ENCODE assay signal across 8 cellular contexts in genomic region chr6:5906842-5907241, GRCh38.
"Had no signal": no experiment of that assay in that cellular context is flagged by ENCODE, and none has a peak within 500 bp of the region (broad histone marks: within the 10 kb centered on the region; RNA-seq: fewer than 3 reads in every experiment).

No MANE protein-coding gene starts in this region.

- H3K27me3 Mint-ChIP-seq: IgD-negative memory B cell had no signal

- H3K9me3 Mint-ChIP-seq: IgD-negative memory B cell had no signal

- H3K4me1 Mint-ChIP-seq: IgD-negative memory B cell had no signal

- H3K4me3 Mint-ChIP-seq: IgD-negative memory B cell had no signal

- H3K4me2 ChIP-seq: KMS-11 had no signal

- DNase-seq: IMR-90, Karpas-422, KBM-7, KG1 had no signal

- FAIRE-seq: HTR-8/SVneo had no signal

- H3K9ac ChIP-seq: KMS-11 had no signal

- H3K27ac ChIP-seq: HL-60, KMS-11 had no signal
